20 cellular contexts compared by ENCODE assay signal in genomic region chr11:134920851-134921608, GRCh38.
DNase-seq lines count a peak whose midpoint lies in the region; ATAC-seq and TF ChIP-seq lines count a peak whose summit lies in the region.
"Had no signal": no experiment of that assay in that cellular context is flagged by ENCODE, and none has a peak within 500 bp of the region (broad histone marks: within the 10 kb centered on the region; RNA-seq: fewer than 3 reads in every experiment).

No MANE protein-coding gene starts in this region.

- no peaks in the 10 kb centered on the region for H3K79me2 ChIP-seq in Karpas-422 (ENCODE audit: low read length)

- H3K9ac ChIP-seq in BLaER1, result no peak overlapping the region
- no peak overlapping the region for H3K9ac ChIP-seq in SK-N-MC (ENCODE audit: insufficient read length)
- H3K9ac ChIP-seq in Karpas-422 (ENCODE audit: low read length), result no peak overlapping the region

- H3K36me3 Mint-ChIP-seq in nephron progenitor cell (ENCODE audit: low read depth) (no peaks in the 10 kb centered on the region), type B pancreatic cell (no peaks in the 10 kb centered on the region)
- H3K36me3 Mint-ChIP-seq: CD14-positive monocyte; CD8-positive, alpha-beta memory T cell had no signal

- H3K9me3 Mint-ChIP-seq in nephron progenitor cell (no peaks in the 10 kb centered on the region), type B pancreatic cell (peaks cover 7% of the 10 kb centered on the region)
- H3K9me3 Mint-ChIP-seq: CD4-positive, alpha-beta T cell had no signal

- peak overlapping the region; percentile 34 for H3K4me2 ChIP-seq in BLaER1
- no peak overlapping the region for H3K4me2 ChIP-seq in Karpas-422 (ENCODE audit: low read depth, low read length, poor library complexity, severe bottlenecking)
- H3K4me2 ChIP-seq: A549 had no signal

- H3K4me1 ChIP-seq in BLaER1 (peaks cover 25% of the 10 kb centered on the region), Karpas-422 (ENCODE audit: low read length) (no peaks in the 10 kb centered on the region)
- H3K4me1 ChIP-seq: A549, HAP-1 had no signal

- ATAC-seq in HG02763 (IDR thresholded peaks at IDR 0.05; ENCODE audit: unreplicated experiment), result no peak
- no peak for ATAC-seq in HG03460 (IDR thresholded peaks at IDR 0.05; ENCODE audit: unreplicated experiment)
- ATAC-seq: A549, GM12878 had no signal

- H3K27ac Mint-ChIP-seq in nephron progenitor cell, result peak overlapping the region; percentile 58
- peak overlapping the region; percentile 87 for H3K27ac Mint-ChIP-seq in type B pancreatic cell
- H3K27ac Mint-ChIP-seq: CD4-positive, alpha-beta T cell; CD8-positive, alpha-beta memory T cell had no signal

- DNase-seq in SK-N-MC (ENCODE audit: low read depth, low spot score) (peak; percentile 35), nephron progenitor cell (no peak), type B pancreatic cell (ENCODE audit: extremely low spot score, unreplicated experiment) (no peak), Karpas-422 (no peak), cerebellum (ENCODE audit: low spot score) (no peak)
- DNase-seq: 8988T; CD4-positive, alpha-beta T cell; CD8-positive, alpha-beta memory T cell; DMS 273 treated with DMSO at 0.1 percent for 48 hours; DMS79; EL; GDM1; GOT3 had no signal

- H4K20me1 ChIP-seq in BLaER1 (no peaks in the 10 kb centered on the region), Karpas-422 (ENCODE audit: insufficient read depth, low read depth, low read length) (no peaks in the 10 kb centered on the region)

- H3K36me3 ChIP-seq in BLaER1 (no peaks in the 10 kb centered on the region), SK-N-MC (ENCODE audit: insufficient read depth, low read length) (no peaks in the 10 kb centered on the region), Karpas-422 (ENCODE audit: insufficient read depth, low read length) (no peaks in the 10 kb centered on the region)
- H3K36me3 ChIP-seq: HAP-1 had no signal

- peaks cover 21% of the 10 kb centered on the region for H3K4me1 Mint-ChIP-seq in nephron progenitor cell
- peaks cover 5% of the 10 kb centered on the region for H3K4me1 Mint-ChIP-seq in type B pancreatic cell (ENCODE audit: unreplicated experiment)
- H3K4me1 Mint-ChIP-seq: CD14-positive monocyte; CD8-positive, alpha-beta memory T cell had no signal

- H3K27ac ChIP-seq in BLaER1 (no peak overlapping the region), SK-N-MC (peak overlapping the region; percentile 66), Karpas-422 (ENCODE audit: low read length) (no peak overlapping the region)
- H3K27ac ChIP-seq: A549 had no signal

- H3K9me3 ChIP-seq in BLaER1 (no peaks in the 10 kb centered on the region), SK-N-MC (ENCODE audit: low read depth, low read length) (no peaks in the 10 kb centered on the region), Karpas-422 (ENCODE audit: low read length) (no peaks in the 10 kb centered on the region)
- H3K9me3 ChIP-seq: A549, HAP-1 had no signal

- peaks cover 24% of the 10 kb centered on the region for H3K27me3 Mint-ChIP-seq in nephron progenitor cell (ENCODE audit: low read depth, poor library complexity)
- peaks cover 3% of the 10 kb centered on the region for H3K27me3 Mint-ChIP-seq in type B pancreatic cell

- H3K4me3 ChIP-seq in BLaER1, result no peak overlapping the region
- peak overlapping the region; percentile 57 for H3K4me3 ChIP-seq in SK-N-MC
- no peak overlapping the region for H3K4me3 ChIP-seq in Karpas-422 (ENCODE audit: low read length)
- H3K4me3 ChIP-seq: A549, GM12878, HAP-1 had no signal

- H3K27me3 ChIP-seq in BLaER1, result no peaks in the 10 kb centered on the region
- no peaks in the 10 kb centered on the region for H3K27me3 ChIP-seq in Karpas-422 (ENCODE audit: low read length)

- TF ChIP-seq CTCF in nephron progenitor cell (IDR thresholded peaks at IDR 0.05) (no peak), type B pancreatic cell (conservative IDR thresholded peaks at IDR 0.05) (no peak)

- H3K9me2 ChIP-seq in Karpas-422 (replicated peaks; ENCODE audit: insufficient read depth, low read length), result no peaks in the 10 kb centered on the region

- H3K4me3 Mint-ChIP-seq in nephron progenitor cell (no peak overlapping the region), type B pancreatic cell (no peak overlapping the region)
- H3K4me3 Mint-ChIP-seq: CD14-positive monocyte; CD4-positive, alpha-beta T cell; CD8-positive, alpha-beta memory T cell had no signal

- no peak overlapping the region for H2AFZ ChIP-seq in Karpas-422 (ENCODE audit: low read length)
